8 cellular contexts compared by ENCODE assay signal in genomic region chr7:99472561-99473314, GRCh38. TPM values are rescaled to one million over a fixed set of nuclear protein-coding genes. Genes with fewer than 3 reads are reported as not detected.
A peak's percentile ranks its signal among the peaks of the same experiment; 100 is the strongest.
DNase-seq lines count a peak whose midpoint lies in the region; ATAC-seq and TF ChIP-seq lines count a peak whose summit lies in the region.

ZNF789 (plus strand) TSS chr7:99472890; CDS start chr7:99476457, 3,567 bp downstream.

- no peak within 1 kb of the TSS for H2BK15ac ChIP-seq in IMR-90 (ENCODE audit: low read depth, low read length)

- peak within 1 kb of the TSS; percentile 75; the same call in 1 of the 2 replicates for H3K23ac ChIP-seq in IMR-90 (ENCODE audit: low read depth, low read length)

- H2BK5ac ChIP-seq in IMR-90 (ENCODE audit: low read depth, low read length, poor library complexity, severe bottlenecking): peak within 1 kb of the TSS; percentile 51

- in situ Hi-C loops in IMR-90 (cut with MboI; ENCODE audit: low sequenced_read_pairs): no loop called here

- H3K36me3 ChIP-seq in IMR-90 (ENCODE audit: control insufficient read depth, insufficient read depth, low read length): no peaks in the 10 kb centered on the region; the same call in 1 of the 2 replicates

- no peak within 1 kb of the TSS for H2BK120ac ChIP-seq in IMR-90 (ENCODE audit: low read depth, low read length)

- peaks cover 3% of the 10 kb centered on the region; the same call in 1 of the 2 replicates for H3K9me1 ChIP-seq in IMR-90 (ENCODE audit: insufficient read depth, low read length)

- POLR2A ChIA-PET in IMR-90 (lab: Charles Lee; ENCODE audit: unreplicated experiment): no interaction called here

- peak within 1 kb of the TSS; percentile 46; the same call in 1 of the 2 replicates for H2AK5ac ChIP-seq in IMR-90 (ENCODE audit: low read depth, low read length)

- no peak; the same call in 1 of the 2 replicates for TF ChIP-seq CTCF in IMR-90 (conservative IDR thresholded peaks at IDR 0.05; ENCODE audit: low read depth, low read length)

- peak; percentile 91 for ATAC-seq in GM21528 (IDR thresholded peaks at IDR 0.05; ENCODE audit: low FRiP score, unreplicated experiment)
- peak; percentile 98 for ATAC-seq in IMR-90 (ENCODE audit: low read depth)

- no peak for TF ChIP-seq RAD21 in IMR-90 (IDR thresholded peaks at IDR 0.05; ENCODE audit: low read length)

- CTCF ChIA-PET in IMR-90 (lab: Yijun Ruan, JAX): no interaction called here

- H3K14ac ChIP-seq in IMR-90 (replicated peaks; ENCODE audit: low read depth, low read length): peak within 1 kb of the TSS; percentile 92

- H3K56ac ChIP-seq in IMR-90 (ENCODE audit: extremely low read depth, insufficient read depth, low read length): peak within 1 kb of the TSS; percentile 76; the same call in 1 of the 2 replicates

- H4K8ac ChIP-seq in IMR-90 (ENCODE audit: low read depth in 2 of 2, low read length in 2 of 2): peak within 1 kb of the TSS; percentile 36 to 98; a peak in 2 of 4 replicates

- peak within 1 kb of the TSS; percentile 57 for H3K27ac ChIP-seq in IMR-90 (ENCODE audit: insufficient read depth, low read length)

- no TSS peak for BruUV-seq in IMR-90 (replicated peaks; lab: Mats Ljungman, UMichigan)

- no peak within 1 kb of the TSS for H2BK20ac ChIP-seq in IMR-90 (ENCODE audit: low read depth, low read length)

- peak; percentile 63 for TF ChIP-seq POLR2A in IMR-90 (IDR thresholded peaks at IDR 0.05; ENCODE audit: low read depth, low read length)

- no peaks in the 10 kb centered on the region for H4K20me1 ChIP-seq in IMR-90 (ENCODE audit: insufficient read depth, low read length)

- H4K5ac ChIP-seq in IMR-90 (ENCODE audit: low read depth, low read length): peak within 1 kb of the TSS; percentile 73

- H2AK9ac ChIP-seq in IMR-90 (replicated peaks; ENCODE audit: low read depth, low read length, poor library complexity): peak within 1 kb of the TSS; percentile 96

- H4K91ac ChIP-seq in IMR-90 (ENCODE audit: insufficient read depth, low read depth, low read length): no peak within 1 kb of the TSS; the same call in 1 of the 2 replicates

- 0 out of 2 replicates have a peak within 1 kb of the TSS, but pooled peaks have one; percentile 11 for H3K18ac ChIP-seq in IMR-90 (ENCODE audit: low read depth, low read length)

- H2AFZ ChIP-seq in IMR-90 (replicated peaks; ENCODE audit: low read length, poor library complexity): peak within 1 kb of the TSS; percentile 98

- intact Hi-C loops in IMR-90 (cut with micrococcal nuclease): loop anchor here (1.0 kb wide), 1 partner anchor 28 kb away; the partner anchor contains the start of gene ZNF394

- peak within 1 kb of the TSS; percentile 79 for H3K9ac ChIP-seq in IMR-90 (ENCODE audit: low read depth, low read length)

- H3K4ac ChIP-seq in IMR-90 (ENCODE audit: low read depth, low read length): peak within 1 kb of the TSS; percentile 81

- peak within 1 kb of the TSS; percentile 80 for H3K4me3 ChIP-seq in IMR-90 (ENCODE audit: insufficient read depth, low read depth, low read length)

- peak within 1 kb of the TSS; percentile 97 for H3K4me2 ChIP-seq in IMR-90 (ENCODE audit: low read depth, low read length)

- no peaks in the 10 kb centered on the region for H3K9me3 ChIP-seq in IMR-90 (ENCODE audit: control insufficient read depth, insufficient read depth, low read length)

- WGBS in IMR-90 (ENCODE audit: extremely low coverage in 2 of 2, insufficient read length in 1 of 2), 2 experiments: 1% methylated on average over 29 of the region's 56 CpGs; no CpG with 5 or more reads in 1 of the 2 experiments

- dilution Hi-C loops in IMR-90 (cut with HindIII; ENCODE audit: low sequenced_read_pairs, unreplicated experiment): no loop called here

- H3K27me3 ChIP-seq in IMR-90 (ENCODE audit: control insufficient read depth, insufficient read depth, low read length): no peaks in the 10 kb centered on the region

- DNase-seq in DMS 273 (lab: John Stamatoyannopoulos, UW; ENCODE audit: unreplicated experiment) (peak; percentile 100), IMR-90 (peak; percentile 94), OCI-M1 (lab: John Stamatoyannopoulos, UW) (peak; percentile 100), activated T-cell treated with anti-CD3 and anti-CD28 coated beads for 24 hours (ENCODE audit: low read depth) (peak; percentile 97), epidermal melanocyte (ENCODE audit: insufficient read length, low spot score) (peak; percentile 98), middle frontal gyrus (ENCODE audit: extremely low spot score, low spot score) (peak; percentile 97)
- peak; percentile 97 for DNase-seq in stimulated activated CD8-positive, alpha-beta memory T cell treated with anti-CD3 and anti-CD28 coated beads, Interleukin-2, amount 100 ng/mL, for 48 hours (ENCODE audit: low read depth in 2 of 2)

- 0 out of 2 replicates have a peak, but pooled peaks cover 2% of the 10 kb centered on the region for H3K4me1 ChIP-seq in IMR-90 (ENCODE audit: control insufficient read depth, insufficient read depth, low read length)

- H3K79me1 ChIP-seq in IMR-90 (ENCODE audit: low read depth in 1 of 2, low read length in 2 of 2): peaks cover 16 to 24% of the 10 kb centered on the region in 2 experiments

TF ChIP-seq in IMR-90, 13 proteins besides CTCF, POLR2A, EP300 and RAD21:
- TF ChIP-seq NFE2L2 (IDR thresholded peaks at IDR 0.05; ENCODE audit: low read depth, low read length): no peak
- TF ChIP-seq SMC3 (IDR thresholded peaks at IDR 0.05; ENCODE audit: low read depth, low read length): no peak
- TF ChIP-seq MAFK (IDR thresholded peaks at IDR 0.05; ENCODE audit: low read depth, low read length): no peak
- no peak for TF ChIP-seq MAZ (IDR thresholded peaks at IDR 0.05; ENCODE audit: borderline replicate concordance, low read depth, low read length)
- TF ChIP-seq MXI1 (IDR thresholded peaks at IDR 0.05; ENCODE audit: borderline replicate concordance, low read depth, low read length): peak; percentile 49; the same call in 1 of the 2 replicates
- TF ChIP-seq USF2 (IDR thresholded peaks at IDR 0.05; ENCODE audit: low read depth, low read length): peak; percentile 99
- no peak for TF ChIP-seq CEBPB (IDR thresholded peaks at IDR 0.05; ENCODE audit: low read depth, low read length)
- no peak for TF ChIP-seq RFX5 (IDR thresholded peaks at IDR 0.05; ENCODE audit: low read depth, low read length)
- no peak for TF ChIP-seq CHD1 (IDR thresholded peaks at IDR 0.05; ENCODE audit: low read depth, low read length)
- no peak for TF ChIP-seq RCOR1 (IDR thresholded peaks at IDR 0.05; ENCODE audit: insufficient replicate concordance, low read length)
- TF ChIP-seq FOS (IDR thresholded peaks at IDR 0.05; ENCODE audit: low read depth, low read length): peak; percentile 56
- TF ChIP-seq BHLHE40 (IDR thresholded peaks at IDR 0.05; ENCODE audit: low read depth, low read length): peak; percentile 50
- TF ChIP-seq ELK1 (IDR thresholded peaks at IDR 0.05; ENCODE audit: borderline replicate concordance, low read depth, low read length): no peak

RNA-seq across cellular contexts. Expression of gene ZNF789, which starts in this region (rescaled TPM):
- total RNA-seq in IMR-90 (2012; rRNA removed): 4.2 and 4.8 TPM in 2 replicates
- 7.4 and 8.9 TPM in 2 replicates for polyA plus RNA-seq in IMR-90 (2012; rRNA removed)
- polyA plus RNA-seq in IMR-90 (2012; cell fraction: cytosol; rRNA removed): 2.9 and 5.5 TPM in 2 replicates
- polyA plus RNA-seq in IMR-90 (2012; cell fraction: nucleus; rRNA removed; ENCODE audit: low replicate concordance): 12.9 and 61.5 TPM in 2 replicates

Comparison
In these comparisons a context has a peak if more than half of its experiments do, and no peak if none do; other contexts are left out.
1. Peak in every context shown above with its lines: DNase-seq, ATAC-seq, H3K4me3 ChIP-seq and H3K27ac ChIP-seq.